1 cellular context compared by ENCODE assay signal in genomic region chr18:11955299-11956029, GRCh38.
TF ChIP-seq lines count a peak whose summit lies in the region.

No MANE protein-coding gene starts in this region.

TF ChIP-seq in HCT116, 20 proteins besides CTCF, POLR2A, EP300 and RAD21 (continued from another document):
- TF ChIP-seq REST (IDR thresholded peaks at IDR 0.05; ENCODE audit: low read depth) = no peak
- peak; percentile 82; the same call in 1 of the 2 replicates for TF ChIP-seq CEBPB (IDR thresholded peaks at IDR 0.05; ENCODE audit: low read depth)
- no peak for TF ChIP-seq TCF7L2 (IDR thresholded peaks at IDR 0.05; ENCODE audit: borderline replicate concordance, extremely low read depth, insufficient read depth, insufficient read length)
- no peak; the same call in 1 of the 2 replicates for TF ChIP-seq FOSL1 (IDR thresholded peaks at IDR 0.05; ENCODE audit: low read depth)
